ENCODE assay signal across 8 cellular contexts in genomic region chr7:106126170-106126938, GRCh38. TPM values are rescaled to one million over a fixed set of nuclear protein-coding genes. Genes with fewer than 3 reads are reported as not detected.
DNase-seq lines count a peak whose midpoint lies in the region; ATAC-seq and TF ChIP-seq lines count a peak whose summit lies in the region.

No MANE protein-coding gene starts in this region.

- H3K18ac ChIP-seq in H9 (ENCODE audit: insufficient read length, low read depth, low read length), result no peak overlapping the region

- H3K27ac Mint-ChIP-seq in H9 (no peak overlapping the region), osteocyte (ENCODE audit: unreplicated experiment) (no peak overlapping the region)

- no peaks in the 10 kb centered on the region for H3K36me3 Mint-ChIP-seq in H9 (ENCODE audit: insufficient read depth in 1 of 3, low read depth in 3 of 3)
- H3K36me3 Mint-ChIP-seq in osteocyte (ENCODE audit: unreplicated experiment), result no peaks in the 10 kb centered on the region

- no peak overlapping the region for H3K27ac ChIP-seq in AG04450 (ENCODE audit: low read depth, low read length)
- H3K27ac ChIP-seq in Karpas-422 (ENCODE audit: low read length), result no peak overlapping the region
- no peak overlapping the region for H3K27ac ChIP-seq in H9 (ENCODE audit: insufficient read length, low read depth, low read length)

- no peak for TF ChIP-seq CTCF in AG04450 (IDR thresholded peaks at IDR 0.05; ENCODE audit: low read depth, low read length)
- no peak for TF ChIP-seq CTCF in H9 (conservative IDR thresholded peaks at IDR 0.05)
- no peak for TF ChIP-seq CTCF in osteocyte (IDR thresholded peaks at IDR 0.05)

- H4K5ac ChIP-seq in H9 (ENCODE audit: insufficient read length, low read depth, low read length), result no peak overlapping the region

- no peak overlapping the region for H3K4me3 Mint-ChIP-seq in H9
- H3K4me3 Mint-ChIP-seq in osteocyte (ENCODE audit: unreplicated experiment), result no peak overlapping the region

- H2BK12ac ChIP-seq in H9 (ENCODE audit: insufficient read length, low read depth, low read length), result no peak overlapping the region

- no CpG with 5 or more reads among the region's 7 CpGs for WGBS in H9 (ENCODE audit: extremely low coverage, insufficient read length, low lambda C conversion rate)

- no peaks in the 10 kb centered on the region for H3K23me2 ChIP-seq in H9 (ENCODE audit: insufficient read length, low read depth, low read length, poor library complexity, severe bottlenecking)

- H4K8ac ChIP-seq in H9 (replicated peaks; ENCODE audit: insufficient read length, low read depth, low read length), result no peak overlapping the region

- H3K23ac ChIP-seq in H9 (ENCODE audit: insufficient read length, low read depth, low read length), result no peak overlapping the region

- H2BK120ac ChIP-seq in H9 (ENCODE audit: low read depth, low read length, poor library complexity, severe bottlenecking), result no peak overlapping the region

- H3K27me3 ChIP-seq in AG04450 (ENCODE audit: control insufficient read depth, insufficient read depth, low read length), result no peaks in the 10 kb centered on the region
- no peaks in the 10 kb centered on the region for H3K27me3 ChIP-seq in Karpas-422 (ENCODE audit: low read length)
- H3K27me3 ChIP-seq in H9 (ENCODE audit: insufficient read depth, low read length), result no peaks in the 10 kb centered on the region

- H3K9me3 Mint-ChIP-seq in H9 (no peaks in the 10 kb centered on the region), osteocyte (ENCODE audit: unreplicated experiment) (no peaks in the 10 kb centered on the region)

- H3K9me2 ChIP-seq in Karpas-422 (replicated peaks; ENCODE audit: insufficient read depth, low read length), result no peaks in the 10 kb centered on the region

- no peak overlapping the region for H4K91ac ChIP-seq in H9 (ENCODE audit: insufficient read length, low read depth, low read length)

- peak overlapping the region; percentile 22 for H3K4me3 ChIP-seq in AG04450 (ENCODE audit: low read depth, low read length)
- H3K4me3 ChIP-seq in Karpas-422 (ENCODE audit: low read length), result no peak overlapping the region

- POLR2A ChIA-PET in AG04450 (lab: Yijun Ruan, JAX), result interaction anchor here (0.6 to 1.1 kb wide), 2 partner anchors 14 to 1035 kb away, joined by 3 to 5 read pairs; partner anchors contain the start of gene SYPL1

- H3K4me1 ChIP-seq in Karpas-422 (ENCODE audit: low read length), result peaks cover 14% of the 10 kb centered on the region
- H3K4me1 ChIP-seq in H9 (ENCODE audit: insufficient read depth, low read length), result no peaks in the 10 kb centered on the region; the same call in 1 of the 2 replicates

- H3K9me3 ChIP-seq in AG04450 (ENCODE audit: control insufficient read depth, insufficient read depth, low read length) (no peaks in the 10 kb centered on the region), Karpas-422 (ENCODE audit: low read length) (no peaks in the 10 kb centered on the region), H9 (ENCODE audit: control insufficient read depth, low read depth, low read length) (no peaks in the 10 kb centered on the region)

- H3K4me1 Mint-ChIP-seq in H9 (peaks cover 4 to 8% of the 10 kb centered on the region in 2 experiments; a peak in 3 of 4 replicates), osteocyte (ENCODE audit: unreplicated experiment) (peaks cover 10% of the 10 kb centered on the region)

- no peak overlapping the region for H3K56ac ChIP-seq in H9 (ENCODE audit: insufficient read length, low read depth, low read length)

- H3K4me2 ChIP-seq in Karpas-422 (ENCODE audit: low read depth, low read length, poor library complexity, severe bottlenecking), result no peak overlapping the region
- H3K4me2 ChIP-seq in H9 (ENCODE audit: insufficient read depth, insufficient read length, low read length), result no peak overlapping the region

- no peak for DNase-seq in AG04450 (ENCODE audit: low read depth, low spot score)
- peak; percentile 52 for DNase-seq in Karpas-422
- peak; percentile 54 for DNase-seq in activated CD4-positive, alpha-beta T cell treated with anti-CD3 and anti-CD28 coated beads for 48 hours
- peak; percentile 31 for DNase-seq in foreskin melanocyte
- DNase-seq in germinal center (ENCODE audit: low spot score), result no peak
- DNase-seq in H9, result no peak
- DNase-seq in osteocyte (ENCODE audit: extremely low spot score, unreplicated experiment), result no peak

- H2BK15ac ChIP-seq in H9 (ENCODE audit: low read depth, low read length), result no peak overlapping the region

- no peak overlapping the region for H3K14ac ChIP-seq in H9 (ENCODE audit: insufficient read depth, low read length)

- H3K9ac ChIP-seq in Karpas-422 (ENCODE audit: low read length) (no peak overlapping the region), H9 (ENCODE audit: extremely low read depth, insufficient read length, low read length) (no peak overlapping the region)

- H3K27me3 Mint-ChIP-seq in H9 (ENCODE audit: low read depth) (no peaks in the 10 kb centered on the region; the same call in 1 of the 2 replicates), osteocyte (ENCODE audit: unreplicated experiment) (peaks cover 7% of the 10 kb centered on the region)

- H2BK5ac ChIP-seq in H9 (ENCODE audit: insufficient read length, low read length), result no peak overlapping the region

- no peak overlapping the region for H2AK5ac ChIP-seq in H9 (ENCODE audit: insufficient read length, low read length)

- no peaks in the 10 kb centered on the region for H3K79me2 ChIP-seq in Karpas-422 (ENCODE audit: low read length)
- no peaks in the 10 kb centered on the region for H3K79me2 ChIP-seq in H9 (ENCODE audit: insufficient read depth, low read length)

- H3K36me3 ChIP-seq in Karpas-422 (ENCODE audit: insufficient read depth, low read length), result no peaks in the 10 kb centered on the region

- H2BK20ac ChIP-seq in H9 (ENCODE audit: low read depth, low read length, poor library complexity, severe bottlenecking), result no peak overlapping the region

- H4K20me1 ChIP-seq in Karpas-422 (ENCODE audit: insufficient read depth, low read depth, low read length) (no peaks in the 10 kb centered on the region), H9 (ENCODE audit: control insufficient read depth, insufficient read depth, insufficient read length) (no peaks in the 10 kb centered on the region)

- no peak overlapping the region for H2AFZ ChIP-seq in Karpas-422 (ENCODE audit: low read length)
- H2AFZ ChIP-seq in H9 (ENCODE audit: low read length), result no peak overlapping the region

- CTCF ChIA-PET in AG04450 (lab: Charles Lee), result interaction anchor here (0.6 to 2.8 kb wide), 4 partner anchors 14 to 82 kb away, joined by 3 to 17 read pairs (median 4); no protein-coding TSS in a partner anchor

- H3K4ac ChIP-seq in H9 (ENCODE audit: low read depth, low read length), result no peak overlapping the region

- no peaks in the 10 kb centered on the region for H3K79me1 ChIP-seq in H9 (ENCODE audit: insufficient read depth, low read depth, low read length, poor library complexity, severe bottlenecking)

- no peak overlapping the region for H3T11ph ChIP-seq in H9 (ENCODE audit: low read length)

- ATAC-seq in HG02938 (IDR thresholded peaks at IDR 0.05; ENCODE audit: unreplicated experiment), result no peak

RNA-seq across cellular contexts. Expression of gene SYPL1, which starts 14.2 kb away (rescaled TPM):
- polyA plus RNA-seq in AG04450 (2011; rRNA removed), result 66.4 and 84.7 TPM in 2 replicates
- 21.7 and 41.0 TPM in 2 replicates for polyA minus RNA-seq in AG04450 (2011; rRNA and poly(A)+ RNA removed)
- 88.9 and 251 TPM in 2 replicates for total RNA-seq in Karpas-422 (2014; rRNA removed; shearing (Covaris generic); ENCODE audit: low replicate concordance)
- total RNA-seq in H9 (2021), result 39.2 and 41.9 TPM in 2 replicates
- total RNA-seq in osteocyte, result 80.9 and 85.4 TPM in 2 replicates

Comparison
In these comparisons a context has a peak if more than half of its experiments do, and no peak if none do; other contexts are left out.
1. DNase-seq: peak in Karpas-422 (single experiment), activated CD4-positive, alpha-beta T cell treated with anti-CD3 and anti-CD28 coated beads for 48 hours (single experiment) and foreskin melanocyte (single experiment); none in AG04450 (single experiment), germinal center (single experiment), H9 (single experiment) and osteocyte (single experiment).